9 cellular contexts compared by ENCODE assay signal in genomic region chr20:35601021-35601973, GRCh38. TPM values are rescaled to one million over a fixed set of nuclear protein-coding genes. Genes with fewer than 3 reads are reported as not detected.
DNase-seq lines count a peak whose midpoint lies in the region; ATAC-seq and TF ChIP-seq lines count a peak whose summit lies in the region.
"Had no signal": no experiment of that assay in that cellular context is flagged by ENCODE, and none has a peak within 500 bp of the region (broad histone marks: within the 10 kb centered on the region; RNA-seq: fewer than 3 reads in every experiment).

No MANE protein-coding gene starts in this region.

- peaks cover 3% of the 10 kb centered on the region for H3K4me1 Mint-ChIP-seq in activated naive CD8-positive, alpha-beta T cell treated with anti-CD3 and anti-CD28 coated beads for 36 hours

- TF ChIP-seq CTCF in prostate gland (IDR thresholded peaks at IDR 0.05) (peak in 3 of 4 experiments; percentile 32 to 68 (median 57)), upper lobe of right lung (IDR thresholded peaks at IDR 0.05) (peak; percentile 51)

- H3K9me3 Mint-ChIP-seq in activated naive CD8-positive, alpha-beta T cell treated with anti-CD3 and anti-CD28 coated beads for 36 hours = no peaks in the 10 kb centered on the region

- no peaks in the 10 kb centered on the region for H3K36me3 Mint-ChIP-seq in activated naive CD8-positive, alpha-beta T cell treated with anti-CD3 and anti-CD28 coated beads for 36 hours

- H3K4me3 ChIP-seq in prostate gland = peak overlapping the region; percentile 27 to 42
- H3K4me3 ChIP-seq in upper lobe of right lung = peak overlapping the region; percentile 48

- H3K27me3 ChIP-seq in prostate gland (replicated peaks; ENCODE audit: insufficient read depth) (no peaks in the 10 kb centered on the region), upper lobe of right lung (peaks cover 15% of the 10 kb centered on the region)

- under 1% methylated on average over 87 of the region's 102 CpGs for WGBS in prostate gland

- DNase-seq in DMS153 (lab: John Stamatoyannopoulos, UW) (peak; percentile 39), HuH-7.5 (ENCODE audit: low spot score) (peak; percentile 87), SW 1271 (lab: John Stamatoyannopoulos, UW) (peak; percentile 51 to 86), left cardiac atrium (peak; percentile 83), prostate gland (ENCODE audit: low spot score) (peak; percentile 63), upper lobe of right lung (peak; percentile 91), NCI-H446 treated with DMSO at 0.1 percent for 48 hours (lab: John Stamatoyannopoulos, UW) (no peak)
- peak; percentile 82 for DNase-seq in activated naive CD8-positive, alpha-beta T cell treated with anti-CD3 and anti-CD28 coated beads for 36 hours

- H3K36me3 ChIP-seq in prostate gland (no peaks in the 10 kb centered on the region), upper lobe of right lung (no peaks in the 10 kb centered on the region)

- no peak overlapping the region for H3K27ac Mint-ChIP-seq in activated naive CD8-positive, alpha-beta T cell treated with anti-CD3 and anti-CD28 coated beads for 36 hours

- H3K27me3 Mint-ChIP-seq in activated naive CD8-positive, alpha-beta T cell treated with anti-CD3 and anti-CD28 coated beads for 36 hours = peaks cover 26% of the 10 kb centered on the region

- peak overlapping the region; percentile 62 for H3K4me3 Mint-ChIP-seq in activated naive CD8-positive, alpha-beta T cell treated with anti-CD3 and anti-CD28 coated beads for 36 hours

- TF ChIP-seq POLR2A in prostate gland (IDR thresholded peaks at IDR 0.05) = no peak

- H3K27ac ChIP-seq in prostate gland (no peak overlapping the region), upper lobe of right lung (no peak overlapping the region)

- intact Hi-C loops in left cardiac atrium (cut with DNase I) = no loop called here
- intact Hi-C loops in prostate gland (cut with DNase I) = loop anchor here (5.0 kb wide), 2 partner anchors 96 to 286 kb away; partner anchors contain the start of genes NFS1 and ROMO1
- intact Hi-C loops in upper lobe of right lung (cut with DNase I) = no loop called here

- H3K9me3 ChIP-seq in prostate gland (no peaks in the 10 kb centered on the region), upper lobe of right lung (no peaks in the 10 kb centered on the region)

- H3K4me1 ChIP-seq in prostate gland (replicated peaks) = no peaks in the 10 kb centered on the region
- H3K4me1 ChIP-seq in upper lobe of right lung = peaks cover 13% of the 10 kb centered on the region

- ATAC-seq in left cardiac atrium (peak; percentile 88), upper lobe of right lung (peak; percentile 90)
- ATAC-seq: Panc1 had no signal

RNA-seq across cellular contexts. Expression of gene SPAG4, which starts 14.3 kb away (rescaled TPM):
- 1 to 10 TPM; 7.8 to 8.0 TPM for total RNA-seq in activated naive CD8-positive, alpha-beta T cell treated with anti-CD3 and anti-CD28 coated beads for 36 hours
- total RNA-seq in left cardiac atrium (1 to 10 TPM; 2.5 to 6.0 TPM), prostate gland (10 to 100 TPM in 1 of 2 donors, under 1 TPM in 1; 0.91 to 10.4 TPM), upper lobe of right lung (2.9 TPM)

RNA-seq across cellular contexts. Expression of gene ERGIC3, which starts 59.4 kb away (rescaled TPM):
- total RNA-seq in activated naive CD8-positive, alpha-beta T cell treated with anti-CD3 and anti-CD28 coated beads for 36 hours = 100 to 1,000 TPM; 105 to 107 TPM
- total RNA-seq in left cardiac atrium = 100 to 1,000 TPM; 119 to 120 TPM
- total RNA-seq in prostate gland = 100 to 1,000 TPM; 277 to 282 TPM
- 179 TPM for total RNA-seq in upper lobe of right lung
